Comparison of ENCODE assay signal across 1 cellular context in the genomic region with DNA sequence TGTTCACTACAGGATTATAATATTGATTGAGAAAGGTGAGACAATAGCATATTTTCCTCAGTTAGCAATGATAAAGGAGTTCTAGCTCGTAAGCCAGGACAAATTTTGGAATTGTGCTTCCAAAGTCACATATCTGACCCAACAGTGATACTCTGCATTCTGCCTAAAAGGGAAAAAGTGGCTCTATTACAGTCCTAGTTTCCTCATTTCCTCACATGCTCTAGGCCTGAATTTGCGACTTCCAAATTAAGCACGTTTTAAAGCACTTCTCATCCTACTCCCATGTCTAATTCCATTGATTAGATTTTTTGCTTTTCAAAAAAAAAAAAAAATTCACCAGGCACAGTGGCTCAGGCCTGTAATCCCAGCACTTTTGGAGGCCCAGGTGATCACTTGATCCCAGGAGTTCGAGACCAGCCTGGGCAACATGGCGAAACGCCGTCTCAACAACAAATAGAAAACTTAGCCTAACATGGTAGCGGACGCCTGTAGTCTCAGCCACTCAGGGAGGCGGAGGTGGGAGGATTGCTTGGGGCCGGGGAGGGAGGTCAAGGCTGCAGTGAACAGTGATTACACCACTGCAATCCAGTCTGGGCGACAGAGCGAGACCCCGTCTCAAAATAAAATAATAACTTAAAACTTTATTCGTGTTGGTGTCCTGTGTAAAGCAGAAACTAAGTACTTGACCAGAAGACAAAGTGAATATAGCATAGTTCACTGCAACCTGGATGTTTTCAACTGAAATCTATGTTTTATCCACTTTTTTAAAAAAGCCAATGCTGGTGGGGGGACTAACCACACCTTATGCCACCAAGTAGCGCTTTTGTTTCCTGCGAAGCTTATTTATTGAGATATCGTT.
TF ChIP-seq lines count a peak whose summit lies in the region.

No MANE protein-coding gene starts in this region.

TF ChIP-seq in HepG2, 621 proteins besides CTCF, POLR2A, EP300 and RAD21 (continued from another document):
- TF ChIP-seq, protein P1, sequence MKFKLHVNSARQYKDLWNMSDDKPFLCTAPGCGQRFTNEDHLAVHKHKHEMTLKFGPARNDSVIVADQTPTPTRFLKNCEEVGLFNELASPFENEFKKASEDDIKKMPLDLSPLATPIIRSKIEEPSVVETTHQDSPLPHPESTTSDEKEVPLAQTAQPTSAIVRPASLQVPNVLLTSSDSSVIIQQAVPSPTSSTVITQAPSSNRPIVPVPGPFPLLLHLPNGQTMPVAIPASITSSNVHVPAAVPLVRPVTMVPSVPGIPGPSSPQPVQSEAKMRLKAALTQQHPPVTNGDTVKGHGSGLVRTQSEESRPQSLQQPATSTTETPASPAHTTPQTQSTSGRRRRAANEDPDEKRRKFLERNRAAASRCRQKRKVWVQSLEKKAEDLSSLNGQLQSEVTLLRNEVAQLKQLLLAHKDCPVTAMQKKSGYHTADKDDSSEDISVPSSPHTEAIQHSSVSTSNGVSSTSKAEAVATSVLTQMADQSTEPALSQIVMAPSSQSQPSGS (CRISPR knock-in tag; IDR thresholded peaks at IDR 0.05), result no peak
- TF ChIP-seq ZNF496 (CRISPR knock-in tag; IDR thresholded peaks at IDR 0.05; ENCODE audit: insufficient replicate concordance), result no peak
